In genomic region chr4:154164931-154165839, GRCh38 we compare ENCODE assay signal across 1 cellular context.
TF ChIP-seq lines count a peak whose summit lies in the region.

No MANE protein-coding gene starts in this region.

TF ChIP-seq in GM23338, 12 proteins besides CTCF, POLR2A, EP300 and RAD21 (continued from another document):
- TF ChIP-seq REST (IDR thresholded peaks at IDR 0.05; ENCODE audit: unreplicated experiment) = no peak
